25 cellular contexts compared by ENCODE assay signal in the genomic region with DNA sequence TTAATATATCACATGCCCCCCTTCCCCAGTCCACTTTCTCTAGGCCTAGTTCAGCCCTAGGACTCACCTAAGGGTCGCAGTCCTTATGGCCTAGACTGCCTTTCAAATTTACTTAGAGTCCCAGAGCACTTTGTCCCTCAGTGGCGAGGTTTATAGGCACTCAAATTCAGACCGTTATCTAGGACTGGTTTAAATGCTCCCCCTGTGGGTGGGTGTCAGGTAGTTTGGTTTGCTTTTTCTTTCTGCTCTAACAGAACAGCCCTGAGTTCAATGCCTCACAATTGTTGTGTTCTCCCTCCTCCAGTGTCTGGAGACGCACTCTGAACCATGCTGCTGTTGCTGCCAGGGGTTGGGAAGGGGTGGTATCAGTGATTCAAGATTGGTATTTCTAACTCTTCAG.
"Had no signal": no experiment of that assay in that cellular context is flagged by ENCODE, and none has a peak within 500 bp of the region (broad histone marks: within the 10 kb centered on the region; RNA-seq: fewer than 3 reads in every experiment).

No MANE protein-coding gene starts in this region.

- H3K4me3 ChIP-seq: cardiac muscle cell, SK-N-MC had no signal

- H3K27ac Mint-ChIP-seq: activated CD4-positive, alpha-beta memory T cell treated with anti-CD3 and anti-CD28 coated beads, Interleukin-2, amount 10 ng/mL, durations not matched to agents 7 days and 5 days; activated CD4-positive, alpha-beta T cell treated with anti-CD3 and anti-CD28 coated beads for 36 hours; activated naive CD4-positive, alpha-beta T cell treated with anti-CD3 and anti-CD28 coated beads, Interleukin-2, amount 10 ng/mL, durations not matched to agents 7 days and 5 days; activated naive CD8-positive, alpha-beta T cell treated with anti-CD3 and anti-CD28 coated beads for 36 hours; activated T-helper 2 cell treated with anti-CD3 and anti-CD28 coated beads, Interferon-gamma antibody, Interleukin-2, Interleukin-4, amounts not matched to agents 10 μg/mL and 5 μg/mL and 100 μg/mL, durations not matched to agents 14 hours and 24 hours and 36 hours had no signal

- H3K27me3 ChIP-seq: brain microvascular endothelial cell, cardiac muscle cell had no signal

- H3K36me3 Mint-ChIP-seq: activated naive CD4-positive, alpha-beta T cell treated with anti-CD3 and anti-CD28 coated beads, Interleukin-2, amount 10 ng/mL, durations not matched to agents 7 days and 5 days; activated naive CD8-positive, alpha-beta T cell treated with anti-CD3 and anti-CD28 coated beads for 36 hours had no signal

- H3K27ac ChIP-seq: brain microvascular endothelial cell, cardiac muscle cell, SK-N-MC, VCaP had no signal

- H3K4me3 Mint-ChIP-seq: activated CD4-positive, alpha-beta memory T cell treated with anti-CD3 and anti-CD28 coated beads, Interleukin-2, amount 10 ng/mL, durations not matched to agents 7 days and 5 days; activated CD4-positive, alpha-beta T cell treated with anti-CD3 and anti-CD28 coated beads for 36 hours; activated naive CD4-positive, alpha-beta T cell treated with anti-CD3 and anti-CD28 coated beads, Interleukin-2, amount 10 ng/mL, durations not matched to agents 7 days and 5 days; activated naive CD8-positive, alpha-beta T cell treated with anti-CD3 and anti-CD28 coated beads for 36 hours had no signal

- DNase-seq: activated CD4-positive, alpha-beta memory T cell treated with anti-CD3 and anti-CD28 coated beads, Interleukin-2, amount 10 ng/mL, durations not matched to agents 7 days and 5 days; activated CD4-positive, alpha-beta T cell treated with anti-CD3 and anti-CD28 coated beads for 36 hours; activated CD4-positive, alpha-beta T cell treated with anti-CD3 and anti-CD28 coated beads, Interleukin-2, amount 50 U/mL, for 1 hour; activated gamma-delta T cell treated with Interleukin-2 at 50 U/mL for 16 hours; activated naive CD4-positive, alpha-beta T cell treated with anti-CD3 and anti-CD28 coated beads, Interleukin-2, amount 10 ng/mL, durations not matched to agents 7 days and 5 days; activated naive CD8-positive, alpha-beta T cell treated with anti-CD3 and anti-CD28 coated beads for 36 hours; activated T-cell treated with anti-CD3 and anti-CD28 coated beads for 4 hours; activated T-cell treated with anti-CD3 and anti-CD28 coated beads, Interleukin-2, amount 50 U/mL, for 48 hours; brain microvascular endothelial cell; Kasumi-1; NCI-H1048; NCI-H2029; NCI-H345; NCI-H510A; NCI-H526 treated with DMSO at 0.1 percent for 48 hours; NCI-H82; OCI-M1; RPMI8226; T-helper 1 cell had no signal

- H3K36me3 ChIP-seq: brain microvascular endothelial cell, cardiac muscle cell had no signal

- H3K4me1 Mint-ChIP-seq: activated CD4-positive, alpha-beta memory T cell treated with anti-CD3 and anti-CD28 coated beads, Interleukin-2, amount 10 ng/mL, durations not matched to agents 7 days and 5 days; activated CD4-positive, alpha-beta T cell treated with anti-CD3 and anti-CD28 coated beads for 36 hours; activated naive CD4-positive, alpha-beta T cell treated with anti-CD3 and anti-CD28 coated beads, Interleukin-2, amount 10 ng/mL, durations not matched to agents 7 days and 5 days; activated naive CD8-positive, alpha-beta T cell treated with anti-CD3 and anti-CD28 coated beads for 36 hours had no signal

- H3K27me3 Mint-ChIP-seq: activated CD4-positive, alpha-beta memory T cell treated with anti-CD3 and anti-CD28 coated beads, Interleukin-2, amount 10 ng/mL, durations not matched to agents 7 days and 5 days; activated CD4-positive, alpha-beta T cell treated with anti-CD3 and anti-CD28 coated beads for 36 hours; activated naive CD4-positive, alpha-beta T cell treated with anti-CD3 and anti-CD28 coated beads, Interleukin-2, amount 10 ng/mL, durations not matched to agents 7 days and 5 days; activated naive CD8-positive, alpha-beta T cell treated with anti-CD3 and anti-CD28 coated beads for 36 hours had no signal

- ATAC-seq: activated CD4-positive, alpha-beta T cell treated with anti-CD3 and anti-CD28 coated beads for 36 hours; Panc1; Right ventricle myocardium inferior had no signal
